In the genomic region with DNA sequence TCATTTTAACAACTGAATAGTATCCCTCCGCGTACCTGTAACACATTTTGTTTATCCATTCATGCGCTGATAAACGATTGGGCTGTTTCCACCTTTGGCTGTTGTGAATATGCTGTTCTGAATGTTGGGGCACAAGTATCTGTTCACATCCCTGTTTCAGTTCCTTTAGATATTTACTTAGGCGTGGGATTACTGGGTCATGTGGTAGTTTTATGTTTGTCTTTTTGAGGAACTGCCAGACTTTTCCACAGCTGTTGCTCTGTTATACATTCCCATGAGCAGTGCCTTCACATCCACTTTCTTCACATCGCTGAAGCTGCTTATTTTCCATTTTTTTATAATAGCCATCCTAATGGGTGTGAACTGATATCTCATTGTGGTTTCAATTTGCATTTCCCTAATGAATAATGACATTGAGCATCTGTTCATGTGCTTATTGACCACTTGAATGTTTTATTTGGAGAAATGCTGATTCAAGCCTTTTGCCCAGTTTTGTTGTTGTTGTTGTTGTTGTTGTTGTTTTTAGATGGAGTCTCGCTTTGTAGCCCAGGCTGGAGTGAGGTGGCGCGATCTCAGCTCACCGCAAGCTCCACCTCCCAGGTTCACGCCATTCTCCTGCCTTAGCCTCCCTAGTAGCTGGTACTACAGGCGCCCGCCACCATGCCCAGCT, we compare ENCODE assay signal across 8 cellular contexts.
DNase-seq lines count a peak whose midpoint lies in the region; ATAC-seq, FAIRE-seq and TF ChIP-seq lines count a peak whose summit lies in the region.
"Not testable (repeated sequence)": the region's sequence is repeated elsewhere in the genome, so short reads cannot be mapped to it uniquely, and the experiment has no call there.

No MANE protein-coding gene starts in this region.

- not testable (repeated sequence) for H3K9me3 ChIP-seq in left lung, pancreas, upper lobe of right lung

- H3K36me3 ChIP-seq in left lung, pancreas, upper lobe of right lung: not testable (repeated sequence)

- intact Hi-C loops in left lung (cut with DNase I); pancreas (cut with DNase I); upper lobe of right lung (cut with DNase I): not testable (repeated sequence)

- peak; percentile 49 for ATAC-seq in left lung
- peak; percentile 93 to 95 (median 94) for ATAC-seq in pancreas
- peak; percentile 79 for ATAC-seq in upper lobe of right lung

- not testable (repeated sequence) for H3K4me1 ChIP-seq in left lung, upper lobe of right lung
- H3K4me1 ChIP-seq in pancreas, result peaks cover 7 to 26% (median 12%) of the 10 kb centered on the region in 3 donors

- FAIRE-seq in HTR-8/SVneo (lab: Jason Lieb, UNC), result peak; percentile 51
- FAIRE-seq in pancreas (lab: Jason Lieb, UNC), result peak; percentile 5

- H3K27me3 ChIP-seq in left lung, pancreas, upper lobe of right lung: not testable (repeated sequence)

- 54 to 55% methylated on average over 13 of the region's 13 CpGs for WGBS in pancreas, 2 donors

- not testable (repeated sequence) for DNase-seq in HTR-8/SVneo (ENCODE audit: insufficient read length, low spot score); left lung; upper lobe of right lung
- peak; percentile 84 for DNase-seq in NCI-H2171 treated with DMSO at 0.1 percent for 48 hours (lab: John Stamatoyannopoulos, UW)
- peak; percentile 71 for DNase-seq in fibroblast of villous mesenchyme (ENCODE audit: low read depth)
- DNase-seq in pancreas, result peak in 3 of 6 donors; percentile 70 to 75 (median 71)

- H3K4me3 ChIP-seq in fibroblast of villous mesenchyme (ENCODE audit: low read depth, low read length); left lung; pancreas; upper lobe of right lung: not testable (repeated sequence)

- TF ChIP-seq CTCF in 22Rv1 (IDR thresholded peaks at IDR 0.05); VCaP (conservative IDR thresholded peaks at IDR 0.05); fibroblast of villous mesenchyme (IDR thresholded peaks at IDR 0.05; ENCODE audit: insufficient read depth, low read depth, low read length); left lung (IDR thresholded peaks at IDR 0.05); pancreas (IDR thresholded peaks at IDR 0.05); upper lobe of right lung (IDR thresholded peaks at IDR 0.05): not testable (repeated sequence)

- H3K27ac ChIP-seq in 22Rv1, result peak overlapping the region; percentile 27; the same call in 1 of the 2 replicates
- peak overlapping the region; percentile 42 for H3K27ac ChIP-seq in VCaP
- H3K27ac ChIP-seq in left lung, upper lobe of right lung: not testable (repeated sequence)
- peak overlapping the region in 2 of 4 donors; percentile 43 to 60 for H3K27ac ChIP-seq in pancreas
